Comparison of ENCODE assay signal across 18 cellular contexts in genomic region chr7:50858528-50859245, GRCh38.
DNase-seq lines count a peak whose midpoint lies in the region; ATAC-seq and TF ChIP-seq lines count a peak whose summit lies in the region.
"Had no signal": no experiment of that assay in that cellular context is flagged by ENCODE, and none has a peak within 500 bp of the region (broad histone marks: within the 10 kb centered on the region; RNA-seq: fewer than 3 reads in every experiment).

No MANE protein-coding gene starts in this region.

- H3K9ac ChIP-seq in BLaER1 (no peak overlapping the region), endodermal cell (ENCODE audit: extremely low read depth, low read length, poor library complexity, severe bottlenecking) (no peak overlapping the region)
- H3K9ac ChIP-seq in BLaER1 treated with 17β-estradiol and CSF1 and Interleukin-3, amounts not matched to agents 10 nM and 100 nM: no peak overlapping the region

- BruUV-seq in A673 (replicated peaks; lab: Mats Ljungman, UMichigan): no TSS peak

- in situ Hi-C loops in G401 (cut with HindIII; ENCODE audit: low sequenced_read_pairs): no loop called here

- POLR2A ChIA-PET in A673 (lab: Charles Lee; ENCODE audit: low non-redundant PET): no interaction called here

- H3K9me3 ChIP-seq in BLaER1 (no peaks in the 10 kb centered on the region), endodermal cell (ENCODE audit: control insufficient read depth, low read length) (no peaks in the 10 kb centered on the region), A673 (ENCODE audit: low read depth, low read length, poor library complexity, severe bottlenecking) (peaks cover 31% of the 10 kb centered on the region)
- H3K9me3 ChIP-seq in BLaER1 treated with 17β-estradiol and CSF1 and Interleukin-3, amounts not matched to agents 10 nM and 100 nM (replicated peaks in 1 of 11): no peaks in the 10 kb centered on the region; a peak in 2 of 22 replicates

- WGBS in endodermal cell (ENCODE audit: insufficient coverage in 1 of 2, insufficient read length in 1 of 2), 2 experiments: 86 to 88% methylated on average over 4 of the region's 4 CpGs

- DNase-seq in endodermal cell (no peak), posterior vena cava (ENCODE audit: low spot score) (peak; percentile 59), A673 (ENCODE audit: low spot score) (no peak), G401 (ENCODE audit: low spot score) (no peak)
- DNase-seq: AML-193; CD4-positive, CD25-positive, alpha-beta regulatory T cell; CD8-positive, alpha-beta memory T cell; DMS 273 treated with DMSO at 0.1 percent for 48 hours; DND-41; EL; HFFc6; IMR-90 had no signal

- H3K4me1 Mint-ChIP-seq in endodermal cell: no peaks in the 10 kb centered on the region
- H3K4me1 Mint-ChIP-seq: CD4-positive, CD25-positive, alpha-beta regulatory T cell; CD8-positive, alpha-beta memory T cell; GM23338 had no signal

- H3K36me3 Mint-ChIP-seq in endodermal cell (ENCODE audit: low read depth): no peaks in the 10 kb centered on the region
- H3K36me3 Mint-ChIP-seq: CD4-positive, CD25-positive, alpha-beta regulatory T cell; CD8-positive, alpha-beta memory T cell had no signal

- peaks cover 15% of the 10 kb centered on the region for H3K4me1 ChIP-seq in BLaER1
- H3K4me1 ChIP-seq in BLaER1 treated with 17β-estradiol and CSF1 and Interleukin-3, amounts not matched to agents 10 nM and 100 nM: peaks cover 0 to 19% (median 12%) of the 10 kb centered on the region in 10 experiments; a peak in 13 of 20 replicates
- no peaks in the 10 kb centered on the region for H3K4me1 ChIP-seq in endodermal cell (ENCODE audit: control insufficient read depth, insufficient read depth, low read length)
- H3K4me1 ChIP-seq in A673 (ENCODE audit: insufficient read depth, low read length, poor library complexity, severe bottlenecking): no peaks in the 10 kb centered on the region

- H3K27me3 ChIP-seq in BLaER1: no peaks in the 10 kb centered on the region
- H3K27me3 ChIP-seq in BLaER1 treated with 17β-estradiol and CSF1 and Interleukin-3, amounts not matched to agents 10 nM and 100 nM: no peaks in the 10 kb centered on the region
- no peaks in the 10 kb centered on the region for H3K27me3 ChIP-seq in endodermal cell (ENCODE audit: control insufficient read depth, insufficient read depth, low read length, poor library complexity, severe bottlenecking)
- H3K27me3 ChIP-seq in A673 (replicated peaks; ENCODE audit: insufficient read depth, low read depth, low read length, poor library complexity): no peaks in the 10 kb centered on the region

- H3K27ac ChIP-seq in BLaER1 (no peak overlapping the region), endodermal cell (ENCODE audit: low read depth, low read length) (no peak overlapping the region), A673 (ENCODE audit: low read depth, low read length, poor library complexity, severe bottlenecking) (no peak overlapping the region)
- H3K27ac ChIP-seq in BLaER1 treated with 17β-estradiol and CSF1 and Interleukin-3, amounts not matched to agents 10 nM and 100 nM: no peak overlapping the region

- CTCF ChIA-PET in A673 (lab: Charles Lee): no interaction called here

- intact Hi-C loops in posterior vena cava (cut with DNase I): no loop called here
- intact Hi-C loops in A673 (cut with micrococcal nuclease; ENCODE audit: unreplicated experiment): no loop called here

- H3K27me3 Mint-ChIP-seq in endodermal cell (ENCODE audit: insufficient read depth): no peaks in the 10 kb centered on the region
- H3K27me3 Mint-ChIP-seq: CD4-positive, CD25-positive, alpha-beta regulatory T cell had no signal

- peak overlapping the region; percentile 52 for H3K27ac Mint-ChIP-seq in endodermal cell
- H3K27ac Mint-ChIP-seq: CD4-positive, CD25-positive, alpha-beta regulatory T cell; CD8-positive, alpha-beta memory T cell; GM23338; HFFc6 had no signal

- peak overlapping the region; percentile 63 for H3K4me2 ChIP-seq in BLaER1
- H3K4me2 ChIP-seq in BLaER1 treated with 17β-estradiol and CSF1 and Interleukin-3, amounts not matched to agents 10 nM and 100 nM: peak overlapping the region in 8 of 11 experiments; percentile 29 to 67 (median 54); a peak in 15 of 22 replicates
- H3K4me2 ChIP-seq: GM23338 had no signal

- H4K20me1 ChIP-seq in BLaER1: no peaks in the 10 kb centered on the region
- H4K20me1 ChIP-seq in BLaER1 treated with 17β-estradiol and CSF1 and Interleukin-3, amounts not matched to agents 10 nM and 100 nM: no peaks in the 10 kb centered on the region

- H3K4me3 ChIP-seq in BLaER1 (no peak overlapping the region), endodermal cell (ENCODE audit: low read length) (no peak overlapping the region), A673 (ENCODE audit: low read depth, low read length, poor library complexity, severe bottlenecking) (no peak overlapping the region)
- no peak overlapping the region for H3K4me3 ChIP-seq in BLaER1 treated with 17β-estradiol and CSF1 and Interleukin-3, amounts not matched to agents 10 nM and 100 nM
- H3K4me3 ChIP-seq: GM23338, K562 had no signal

- no peak for ATAC-seq in GM21360 (IDR thresholded peaks at IDR 0.05; ENCODE audit: unreplicated experiment)
- ATAC-seq: GM23338, HCT116, K562 had no signal

- H3K36me3 ChIP-seq in BLaER1: no peaks in the 10 kb centered on the region
- H3K36me3 ChIP-seq in BLaER1 treated with 17β-estradiol and CSF1 and Interleukin-3, amounts not matched to agents 10 nM and 100 nM: no peaks in the 10 kb centered on the region
- no peaks in the 10 kb centered on the region for H3K36me3 ChIP-seq in endodermal cell (ENCODE audit: control insufficient read depth, insufficient read depth, low read length)
- H3K36me3 ChIP-seq in A673 (ENCODE audit: insufficient read depth, low read length, poor library complexity, severe bottlenecking): no peaks in the 10 kb centered on the region

- TF ChIP-seq CTCF in endodermal cell (conservative IDR thresholded peaks at IDR 0.05) (no peak), A673 (conservative IDR thresholded peaks at IDR 0.05; ENCODE audit: low read depth, low read length) (no peak)

- H3K4me3 Mint-ChIP-seq in endodermal cell: no peak overlapping the region
- H3K4me3 Mint-ChIP-seq: CD4-positive, CD25-positive, alpha-beta regulatory T cell; CD8-positive, alpha-beta memory T cell; GM23338; HFFc6 had no signal

- H3K9me3 Mint-ChIP-seq in endodermal cell: no peaks in the 10 kb centered on the region
- H3K9me3 Mint-ChIP-seq: CD8-positive, alpha-beta memory T cell; GM23338; HFFc6 had no signal
